Comparison of ENCODE assay signal across 8 cellular contexts in genomic region chr19:12333162-12334159, GRCh38. TPM values are rescaled to one million over a fixed set of nuclear protein-coding genes. Genes with fewer than 3 reads are reported as not detected.
DNase-seq lines count a peak whose midpoint lies in the region; ATAC-seq, FAIRE-seq and TF ChIP-seq lines count a peak whose summit lies in the region.

TSS of gene ZNF563 (minus strand) at chr19:12333633. CDS start at chr19:12333482, 151 bp downstream.

- FAIRE-seq in D721Med (lab: Jason Lieb, UNC), result peak; percentile 92

- H3K36me3 ChIP-seq in HUES48 (ENCODE audit: control insufficient read depth, insufficient read depth, low read length), result no peaks in the 10 kb centered on the region

- H3K4me1 ChIP-seq in HUES48 (ENCODE audit: control insufficient read depth, insufficient read depth, low read length), result peaks cover 13% of the 10 kb centered on the region; the same call in 1 of the 2 replicates

- peaks cover 15% of the 10 kb centered on the region for H3K27me3 ChIP-seq in HUES48 (ENCODE audit: control insufficient read depth, insufficient read depth, low read length)

- TF ChIP-seq CTCF in D721Med (IDR thresholded peaks at IDR 0.05; ENCODE audit: insufficient read depth, missing control alignments), result no peak

- peak within 1 kb of the TSS; percentile 81 for H3K4me3 ChIP-seq in HUES48 (ENCODE audit: low read depth, low read length)

- DNase-seq in D721Med (ENCODE audit: insufficient read length, low spot score) (peak; percentile 92), RKO (ENCODE audit: low spot score) (peak; percentile 97), fibroblast of peridontal ligament (ENCODE audit: extremely low read depth) (peak; percentile 91)
- peak; percentile 94 for DNase-seq in activated T-helper 9 cell treated with anti-CD3 and anti-CD28 coated beads, Interleukin-2, amount 50 U/mL, for 16 hours (ENCODE audit: low read depth)
- peak; percentile 91 to 99 (median 98) for DNase-seq in naive thymus-derived CD8-positive, alpha-beta T cell

- peak; percentile 82 for ATAC-seq in GM21390 (IDR thresholded peaks at IDR 0.05; ENCODE audit: unreplicated experiment)
- ATAC-seq in naive thymus-derived CD8-positive, alpha-beta T cell, result peak; percentile 91 to 95
- ATAC-seq in stimulated activated memory B cell treated with anti-CD40 and anti-IgM and Interleukin-4, amounts not matched to agents 10 μg/mL and 1 μg/mL and 100 μg/mL, for 72 hours, result peak; percentile 97

- peak within 1 kb of the TSS; percentile 50 for H3K27ac ChIP-seq in HUES48 (ENCODE audit: low read depth, low read length)

- no peaks in the 10 kb centered on the region for H3K27me3 Mint-ChIP-seq in naive thymus-derived CD8-positive, alpha-beta T cell
- no peaks in the 10 kb centered on the region for H3K27me3 Mint-ChIP-seq in stimulated activated memory B cell treated with anti-CD40 and anti-IgM and Interleukin-4, amounts not matched to agents 10 μg/mL and 1 μg/mL and 100 μg/mL, for 72 hours

- H3K4me3 Mint-ChIP-seq in naive thymus-derived CD8-positive, alpha-beta T cell, result peak within 1 kb of the TSS; percentile 88 to 100 (median 98)
- peak within 1 kb of the TSS; percentile 98 for H3K4me3 Mint-ChIP-seq in stimulated activated memory B cell treated with anti-CD40 and anti-IgM and Interleukin-4, amounts not matched to agents 10 μg/mL and 1 μg/mL and 100 μg/mL, for 72 hours

- no peaks in the 10 kb centered on the region; the same call in none of the 2 replicates for H3K9me3 ChIP-seq in HUES48 (ENCODE audit: control insufficient read depth, insufficient read depth, low read length)

- peaks cover 0 to 2% (median 2%) of the 10 kb centered on the region in 3 donors for H3K36me3 Mint-ChIP-seq in naive thymus-derived CD8-positive, alpha-beta T cell
- H3K36me3 Mint-ChIP-seq in stimulated activated memory B cell treated with anti-CD40 and anti-IgM and Interleukin-4, amounts not matched to agents 10 μg/mL and 1 μg/mL and 100 μg/mL, for 72 hours, result no peaks in the 10 kb centered on the region

- no peaks in the 10 kb centered on the region for H3K9me3 Mint-ChIP-seq in naive thymus-derived CD8-positive, alpha-beta T cell
- H3K9me3 Mint-ChIP-seq in stimulated activated memory B cell treated with anti-CD40 and anti-IgM and Interleukin-4, amounts not matched to agents 10 μg/mL and 1 μg/mL and 100 μg/mL, for 72 hours, result no peaks in the 10 kb centered on the region

- POLR2A ChIA-PET in naive thymus-derived CD8-positive, alpha-beta T cell (lab: Charles Lee), result interaction anchor here (0.6 to 3.9 kb wide), 40 partner anchors 10 to 567 kb away, joined by 3 to 135 read pairs (median 4); partner anchors contain the start of genes GET3, JUNB, ZNF136 and ZNF439

- H3K9ac ChIP-seq in HUES48 (ENCODE audit: low read depth, low read length), result peak within 1 kb of the TSS; percentile 42

- peaks cover 29 to 45% (median 43%) of the 10 kb centered on the region in 4 donors for H3K4me1 Mint-ChIP-seq in naive thymus-derived CD8-positive, alpha-beta T cell
- peaks cover 40% of the 10 kb centered on the region for H3K4me1 Mint-ChIP-seq in stimulated activated memory B cell treated with anti-CD40 and anti-IgM and Interleukin-4, amounts not matched to agents 10 μg/mL and 1 μg/mL and 100 μg/mL, for 72 hours

- H3K27ac Mint-ChIP-seq in naive thymus-derived CD8-positive, alpha-beta T cell, result peak within 1 kb of the TSS; percentile 90 to 99 (median 98)
- peak within 1 kb of the TSS; percentile 97 for H3K27ac Mint-ChIP-seq in stimulated activated memory B cell treated with anti-CD40 and anti-IgM and Interleukin-4, amounts not matched to agents 10 μg/mL and 1 μg/mL and 100 μg/mL, for 72 hours

RNA-seq across cellular contexts. Expression of gene ZNF563, which starts in this region (rescaled TPM):
- 10 to 100 TPM; 18.0 to 18.6 TPM for total RNA-seq in naive thymus-derived CD8-positive, alpha-beta T cell
- polyA plus RNA-seq in naive thymus-derived CD8-positive, alpha-beta T cell, result 1 to 10 TPM; 3.4 to 6.2 (median 4.3) TPM

Comparison
In these comparisons a context has a peak if more than half of its experiments do, and no peak if none do; other contexts are left out.
1. Peak in every context shown above with its lines: DNase-seq, ATAC-seq, H3K4me3 ChIP-seq and H3K27ac ChIP-seq.